Comparison of ENCODE assay signal across 8 cellular contexts in genomic region chr4:56799824-56800756, GRCh38. TPM values are rescaled to one million over a fixed set of nuclear protein-coding genes. Genes with fewer than 3 reads are reported as not detected.
DNase-seq lines count a peak whose midpoint lies in the region; ATAC-seq and TF ChIP-seq lines count a peak whose summit lies in the region.

No MANE protein-coding gene starts in this region.

- H3K79me2 ChIP-seq in DOHH2 (ENCODE audit: control insufficient read depth, low read length) (no peaks in the 10 kb centered on the region), GM23248 (ENCODE audit: insufficient read depth) (no peaks in the 10 kb centered on the region), neural cell (replicated peaks; ENCODE audit: insufficient read depth, low read length) (no peaks in the 10 kb centered on the region)

- H3K4me1 ChIP-seq in DOHH2 (ENCODE audit: control insufficient read depth, low read length) (peaks cover 15% of the 10 kb centered on the region), GM23248 (ENCODE audit: insufficient read depth) (no peaks in the 10 kb centered on the region)

- peak overlapping the region; percentile 90 to 94 for H3K27ac Mint-ChIP-seq in stimulated activated naive CD8-positive, alpha-beta T cell treated with anti-CD3 and anti-CD28 coated beads, Interleukin-15, amount 100 ng/mL, for 72 hours

- peak overlapping the region; percentile 91 for H3K4me2 ChIP-seq in DOHH2 (ENCODE audit: low read length)
- H3K4me2 ChIP-seq in GM23248 (ENCODE audit: unreplicated experiment), result peak overlapping the region; percentile 80
- peak overlapping the region; percentile 25 for H3K4me2 ChIP-seq in neural cell (ENCODE audit: low read length)

- TF ChIP-seq RAD21 in neural cell (conservative IDR thresholded peaks at IDR 0.05), result peak; percentile 91

- no peak for TF ChIP-seq EP300 in neural cell (conservative IDR thresholded peaks at IDR 0.05; ENCODE audit: poor library complexity, severe bottlenecking)

- CTCF ChIA-PET in RWPE1 (lab: Yijun Ruan, JAX), result interaction anchor here (0.6 to 1.6 kb wide), 12 partner anchors 13 to 313 kb away, joined by 3 to 10 read pairs (median 4); no protein-coding TSS in a partner anchor

- peak; percentile 79 for TF ChIP-seq CTCF in DOHH2 (IDR thresholded peaks at IDR 0.05; ENCODE audit: low read depth, low read length, poor library complexity, severe bottlenecking)
- TF ChIP-seq CTCF in RWPE1 (conservative IDR thresholded peaks at IDR 0.05; ENCODE audit: low read depth), result peak; percentile 90
- peak; percentile 88 for TF ChIP-seq CTCF in neural cell (IDR thresholded peaks at IDR 0.05; ENCODE audit: poor library complexity, severe bottlenecking)

- no peak overlapping the region for H3K27ac ChIP-seq in DOHH2 (ENCODE audit: low read depth, low read length)
- H3K27ac ChIP-seq in GM23248, result no peak overlapping the region
- peak overlapping the region; percentile 55 for H3K27ac ChIP-seq in RWPE1
- no peak overlapping the region for H3K27ac ChIP-seq in neural cell (ENCODE audit: low read length)

- H3K4me3 ChIP-seq in DOHH2 (ENCODE audit: low read length) (peak overlapping the region; percentile 81), GM23248 (peak overlapping the region; percentile 83), neural cell (ENCODE audit: low read length) (peak overlapping the region; percentile 53)

- no peaks in the 10 kb centered on the region for H3K9me2 ChIP-seq in DOHH2 (replicated peaks; ENCODE audit: control insufficient read depth, low read length)
- H3K9me2 ChIP-seq in GM23248 (ENCODE audit: insufficient read depth), result no peaks in the 10 kb centered on the region
- H3K9me2 ChIP-seq in neural cell (ENCODE audit: insufficient read depth, low read length), result no peaks in the 10 kb centered on the region

- H3K4me3 Mint-ChIP-seq in stimulated activated naive CD8-positive, alpha-beta T cell treated with anti-CD3 and anti-CD28 coated beads, Interleukin-15, amount 100 ng/mL, for 72 hours, result peak overlapping the region; percentile 89 to 94

- H3K4me1 Mint-ChIP-seq in stimulated activated naive CD8-positive, alpha-beta T cell treated with anti-CD3 and anti-CD28 coated beads, Interleukin-15, amount 100 ng/mL, for 72 hours, result peaks cover 33% of the 10 kb centered on the region

- peak; percentile 96 for ATAC-seq in stimulated activated naive CD8-positive, alpha-beta T cell treated with anti-CD3 and anti-CD28 coated beads, Interleukin-15, amount 100 ng/mL, for 72 hours

- 6 to 9% methylated on average over 19 of the region's 19 CpGs for WGBS in GM23248 (ENCODE audit: low coverage in 1 of 2, low lambda C conversion rate in 2 of 2, missing lambda C conversion rate in 2 of 2), 2 experiments

- POLR2A ChIA-PET in RWPE1 (lab: Yijun Ruan, JAX; ENCODE audit: low non-redundant PET), result no interaction called here

- H3K9me3 ChIP-seq in DOHH2 (ENCODE audit: control insufficient read depth, insufficient read depth, low read length) (no peaks in the 10 kb centered on the region), GM23248 (ENCODE audit: low read depth) (no peaks in the 10 kb centered on the region), neural cell (ENCODE audit: low read length) (no peaks in the 10 kb centered on the region)

- in situ Hi-C loops in GM23248 (cut with MboI), result no loop called here

- no peaks in the 10 kb centered on the region for H3K27me3 Mint-ChIP-seq in stimulated activated naive CD8-positive, alpha-beta T cell treated with anti-CD3 and anti-CD28 coated beads, Interleukin-15, amount 100 ng/mL, for 72 hours

- DNase-seq in GM23248 (peak; percentile 93), Kasumi-1 (lab: John Stamatoyannopoulos, UW) (peak; percentile 98 to 99), RWPE1 (ENCODE audit: low spot score) (peak; percentile 81), fibroblast of the conjunctiva (ENCODE audit: low read depth) (peak; percentile 83)
- peak; percentile 72 for DNase-seq in activated T-helper 9 cell treated with anti-CD3 and anti-CD28 coated beads, Interleukin-2, amount 50 U/mL, for 16 hours (ENCODE audit: low read depth)
- DNase-seq in stimulated activated naive CD8-positive, alpha-beta T cell treated with anti-CD3 and anti-CD28 coated beads, Interleukin-15, amount 100 ng/mL, for 72 hours, result peak; percentile 73 to 85

- H3F3A ChIP-seq in DOHH2 (ENCODE audit: control insufficient read depth, insufficient read depth) (no peaks in the 10 kb centered on the region), GM23248 (ENCODE audit: insufficient read depth) (0 out of 2 replicates have a peak, but pooled peaks cover 5% of the 10 kb centered on the region), neural cell (ENCODE audit: insufficient read depth, low read length, poor library complexity, severe bottlenecking) (no peaks in the 10 kb centered on the region)

- H3K27me3 ChIP-seq in DOHH2 (ENCODE audit: control insufficient read depth, low read length) (peaks cover 8% of the 10 kb centered on the region), GM23248 (replicated peaks; ENCODE audit: insufficient read depth) (peaks cover 22% of the 10 kb centered on the region), neural cell (ENCODE audit: insufficient read depth, low read depth, low read length) (no peaks in the 10 kb centered on the region)

- H2AFZ ChIP-seq in GM23248 (peak overlapping the region; percentile 89), neural cell (ENCODE audit: low read depth, low read length) (no peak overlapping the region)

- no peaks in the 10 kb centered on the region for H4K20me1 ChIP-seq in DOHH2 (ENCODE audit: control insufficient read depth, insufficient read depth, low read depth, low read length)
- no peaks in the 10 kb centered on the region for H4K20me1 ChIP-seq in GM23248 (ENCODE audit: insufficient read depth)
- no peaks in the 10 kb centered on the region for H4K20me1 ChIP-seq in neural cell (ENCODE audit: insufficient read depth)

- no peaks in the 10 kb centered on the region for H3K9me3 Mint-ChIP-seq in stimulated activated naive CD8-positive, alpha-beta T cell treated with anti-CD3 and anti-CD28 coated beads, Interleukin-15, amount 100 ng/mL, for 72 hours

- H3K36me3 ChIP-seq in DOHH2 (ENCODE audit: control insufficient read depth, low read length), result no peaks in the 10 kb centered on the region
- H3K36me3 ChIP-seq in GM23248 (ENCODE audit: low read depth), result no peaks in the 10 kb centered on the region
- H3K36me3 ChIP-seq in neural cell (ENCODE audit: insufficient read depth, low read length), result no peaks in the 10 kb centered on the region

- H3K9ac ChIP-seq in GM23248, result peak overlapping the region; percentile 69
- no peak overlapping the region for H3K9ac ChIP-seq in neural cell (ENCODE audit: low read length)

TF ChIP-seq in neural cell, 6 proteins besides CTCF, POLR2A, EP300 and RAD21:
- peak; percentile 52 for TF ChIP-seq MXI1 (conservative IDR thresholded peaks at IDR 0.05; ENCODE audit: poor library complexity, severe bottlenecking)
- TF ChIP-seq SMC3 (conservative IDR thresholded peaks at IDR 0.05; ENCODE audit: poor library complexity), result peak; percentile 88
- no peak for TF ChIP-seq TAF1 (IDR thresholded peaks at IDR 0.05; ENCODE audit: low read depth)

RNA-seq across cellular contexts. Expression of gene SPINK2, which starts 21.4 kb away (rescaled TPM):
- not detected in 2 replicates for total RNA-seq in GM23248 (2014; rRNA removed; shearing (Covaris generic))
- polyA plus RNA-seq in GM23248 (2016; fragmentation: Nextera tagmentation; extraction: Ambion mirVana) (not detected in 2 replicates), neural cell (1.4 TPM in 1 of 2 replicates, not detected in the other)
- not detected in 2 replicates for polyA minus RNA-seq in neural cell

Comparison
In these comparisons a context has a peak if more than half of its experiments do, and no peak if none do; other contexts are left out.
1. H3K4me2 ChIP-seq: peak in every context shown above with its lines; median percentile 91 in DOHH2; 80 in GM23248; 25 in neural cell.